1 cellular context compared by ENCODE assay signal in the genomic region with DNA sequence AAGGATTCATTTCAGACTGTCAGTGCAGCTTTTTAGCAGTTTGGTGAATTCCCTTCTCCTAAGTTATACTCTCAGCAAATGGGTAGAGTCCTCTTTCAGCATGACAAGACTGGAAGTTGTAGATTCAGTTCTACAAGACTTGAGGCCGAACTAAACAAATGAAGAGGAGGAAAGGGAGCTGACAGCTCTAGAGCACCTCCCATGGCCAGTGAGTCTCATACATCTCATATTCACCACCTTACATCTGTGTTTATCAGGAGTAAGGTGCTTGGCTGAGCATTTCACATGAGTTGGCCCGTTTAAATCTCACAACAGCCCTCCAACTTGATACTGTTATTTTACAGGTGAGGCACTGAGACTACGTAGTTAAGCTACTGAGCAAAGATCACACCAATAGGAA.
TF ChIP-seq lines count a peak whose summit lies in the region.

No MANE protein-coding gene starts in this region.

TF ChIP-seq in GM23338, 12 proteins besides CTCF, POLR2A, EP300 and RAD21 (continued from another document):
- TF ChIP-seq, protein P1, sequence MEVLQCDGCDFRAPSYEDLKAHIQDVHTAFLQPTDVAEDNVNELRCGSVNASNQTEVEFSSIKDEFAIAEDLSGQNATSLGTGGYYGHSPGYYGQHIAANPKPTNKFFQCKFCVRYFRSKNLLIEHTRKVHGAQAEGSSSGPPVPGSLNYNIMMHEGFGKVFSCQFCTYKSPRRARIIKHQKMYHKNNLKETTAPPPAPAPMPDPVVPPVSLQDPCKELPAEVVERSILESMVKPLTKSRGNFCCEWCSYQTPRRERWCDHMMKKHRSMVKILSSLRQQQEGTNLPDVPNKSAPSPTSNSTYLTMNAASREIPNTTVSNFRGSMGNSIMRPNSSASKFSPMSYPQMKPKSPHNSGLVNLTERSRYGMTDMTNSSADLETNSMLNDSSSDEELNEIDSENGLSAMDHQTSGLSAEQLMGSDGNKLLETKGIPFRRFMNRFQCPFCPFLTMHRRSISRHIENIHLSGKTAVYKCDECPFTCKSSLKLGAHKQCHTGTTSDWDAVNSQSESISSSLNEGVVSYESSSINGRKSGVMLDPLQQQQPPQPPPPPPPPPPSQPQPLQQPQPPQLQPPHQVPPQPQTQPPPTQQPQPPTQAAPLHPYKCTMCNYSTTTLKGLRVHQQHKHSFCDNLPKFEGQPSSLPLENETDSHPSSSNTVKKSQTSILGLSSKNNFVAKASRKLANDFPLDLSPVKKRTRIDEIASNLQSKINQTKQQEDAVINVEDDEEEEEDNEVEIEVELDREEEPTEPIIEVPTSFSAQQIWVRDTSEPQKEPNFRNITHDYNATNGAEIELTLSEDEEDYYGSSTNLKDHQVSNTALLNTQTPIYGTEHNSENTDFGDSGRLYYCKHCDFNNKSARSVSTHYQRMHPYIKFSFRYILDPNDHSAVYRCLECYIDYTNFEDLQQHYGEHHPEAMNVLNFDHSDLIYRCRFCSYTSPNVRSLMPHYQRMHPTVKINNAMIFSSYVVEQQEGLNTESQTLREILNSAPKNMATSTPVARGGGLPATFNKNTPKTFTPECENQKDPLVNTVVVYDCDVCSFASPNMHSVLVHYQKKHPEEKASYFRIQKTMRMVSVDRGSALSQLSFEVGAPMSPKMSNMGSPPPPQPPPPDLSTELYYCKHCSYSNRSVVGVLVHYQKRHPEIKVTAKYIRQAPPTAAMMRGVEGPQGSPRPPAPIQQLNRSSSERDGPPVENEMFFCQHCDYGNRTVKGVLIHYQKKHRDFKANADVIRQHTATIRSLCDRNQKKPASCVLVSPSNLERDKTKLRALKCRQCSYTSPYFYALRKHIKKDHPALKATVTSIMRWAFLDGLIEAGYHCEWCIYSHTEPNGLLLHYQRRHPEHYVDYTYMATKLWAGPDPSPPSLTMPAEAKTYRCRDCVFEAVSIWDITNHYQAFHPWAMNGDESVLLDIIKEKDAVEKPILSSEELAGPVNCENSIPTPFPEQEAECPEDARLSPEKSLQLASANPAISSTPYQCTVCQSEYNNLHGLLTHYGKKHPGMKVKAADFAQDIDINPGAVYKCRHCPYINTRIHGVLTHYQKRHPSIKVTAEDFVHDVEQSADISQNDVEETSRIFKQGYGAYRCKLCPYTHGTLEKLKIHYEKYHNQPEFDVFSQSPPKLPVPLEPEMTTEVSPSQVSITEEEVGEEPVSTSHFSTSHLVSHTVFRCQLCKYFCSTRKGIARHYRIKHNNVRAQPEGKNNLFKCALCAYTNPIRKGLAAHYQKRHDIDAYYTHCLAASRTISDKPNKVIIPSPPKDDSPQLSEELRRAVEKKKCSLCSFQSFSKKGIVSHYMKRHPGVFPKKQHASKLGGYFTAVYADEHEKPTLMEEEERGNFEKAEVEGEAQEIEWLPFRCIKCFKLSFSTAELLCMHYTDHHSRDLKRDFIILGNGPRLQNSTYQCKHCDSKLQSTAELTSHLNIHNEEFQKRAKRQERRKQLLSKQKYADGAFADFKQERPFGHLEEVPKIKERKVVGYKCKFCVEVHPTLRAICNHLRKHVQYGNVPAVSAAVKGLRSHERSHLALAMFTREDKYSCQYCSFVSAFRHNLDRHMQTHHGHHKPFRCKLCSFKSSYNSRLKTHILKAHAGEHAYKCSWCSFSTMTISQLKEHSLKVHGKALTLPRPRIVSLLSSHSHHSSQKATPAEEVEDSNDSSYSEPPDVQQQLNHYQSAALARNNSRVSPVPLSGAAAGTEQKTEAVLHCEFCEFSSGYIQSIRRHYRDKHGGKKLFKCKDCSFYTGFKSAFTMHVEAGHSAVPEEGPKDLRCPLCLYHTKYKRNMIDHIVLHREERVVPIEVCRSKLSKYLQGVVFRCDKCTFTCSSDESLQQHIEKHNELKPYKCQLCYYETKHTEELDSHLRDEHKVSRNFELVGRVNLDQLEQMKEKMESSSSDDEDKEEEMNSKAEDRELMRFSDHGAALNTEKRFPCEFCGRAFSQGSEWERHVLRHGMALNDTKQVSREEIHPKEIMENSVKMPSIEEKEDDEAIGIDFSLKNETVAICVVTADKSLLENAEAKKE (CRISPR knock-in tag; IDR thresholded peaks at IDR 0.05): no peak
- TF ChIP-seq CREB1 (CRISPR knock-in tag; IDR thresholded peaks at IDR 0.05; ENCODE audit: low read depth) (no peak), POLR2AphosphoS5 (IDR thresholded peaks at IDR 0.05; ENCODE audit: low read depth) (no peak), JUNB (IDR thresholded peaks at IDR 0.05; ENCODE audit: unreplicated experiment) (no peak), ZNF114 (CRISPR knock-in tag; IDR thresholded peaks at IDR 0.05) (no peak), STAT1 (IDR thresholded peaks at IDR 0.05; ENCODE audit: unreplicated experiment) (no peak), EZH2phosphoT487 (IDR thresholded peaks at IDR 0.05; ENCODE audit: unreplicated experiment) (no peak)
- TF ChIP-seq, protein P2, sequence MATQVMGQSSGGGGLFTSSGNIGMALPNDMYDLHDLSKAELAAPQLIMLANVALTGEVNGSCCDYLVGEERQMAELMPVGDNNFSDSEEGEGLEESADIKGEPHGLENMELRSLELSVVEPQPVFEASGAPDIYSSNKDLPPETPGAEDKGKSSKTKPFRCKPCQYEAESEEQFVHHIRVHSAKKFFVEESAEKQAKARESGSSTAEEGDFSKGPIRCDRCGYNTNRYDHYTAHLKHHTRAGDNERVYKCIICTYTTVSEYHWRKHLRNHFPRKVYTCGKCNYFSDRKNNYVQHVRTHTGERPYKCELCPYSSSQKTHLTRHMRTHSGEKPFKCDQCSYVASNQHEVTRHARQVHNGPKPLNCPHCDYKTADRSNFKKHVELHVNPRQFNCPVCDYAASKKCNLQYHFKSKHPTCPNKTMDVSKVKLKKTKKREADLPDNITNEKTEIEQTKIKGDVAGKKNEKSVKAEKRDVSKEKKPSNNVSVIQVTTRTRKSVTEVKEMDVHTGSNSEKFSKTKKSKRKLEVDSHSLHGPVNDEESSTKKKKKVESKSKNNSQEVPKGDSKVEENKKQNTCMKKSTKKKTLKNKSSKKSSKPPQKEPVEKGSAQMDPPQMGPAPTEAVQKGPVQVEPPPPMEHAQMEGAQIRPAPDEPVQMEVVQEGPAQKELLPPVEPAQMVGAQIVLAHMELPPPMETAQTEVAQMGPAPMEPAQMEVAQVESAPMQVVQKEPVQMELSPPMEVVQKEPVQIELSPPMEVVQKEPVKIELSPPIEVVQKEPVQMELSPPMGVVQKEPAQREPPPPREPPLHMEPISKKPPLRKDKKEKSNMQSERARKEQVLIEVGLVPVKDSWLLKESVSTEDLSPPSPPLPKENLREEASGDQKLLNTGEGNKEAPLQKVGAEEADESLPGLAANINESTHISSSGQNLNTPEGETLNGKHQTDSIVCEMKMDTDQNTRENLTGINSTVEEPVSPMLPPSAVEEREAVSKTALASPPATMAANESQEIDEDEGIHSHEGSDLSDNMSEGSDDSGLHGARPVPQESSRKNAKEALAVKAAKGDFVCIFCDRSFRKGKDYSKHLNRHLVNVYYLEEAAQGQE (IDR thresholded peaks at IDR 0.05; ENCODE audit: unreplicated experiment): no peak
